16 cellular contexts compared by ENCODE assay signal in genomic region chr17:4740584-4740983, GRCh38. TPM values are rescaled to one million over a fixed set of nuclear protein-coding genes. Genes with fewer than 3 reads are reported as not detected.
DNase-seq lines count a peak whose midpoint lies in the region; ATAC-seq and TF ChIP-seq lines count a peak whose summit lies in the region.
"Had no signal": no experiment of that assay in that cellular context is flagged by ENCODE, and none has a peak within 500 bp of the region (broad histone marks: within the 10 kb centered on the region; RNA-seq: fewer than 3 reads in every experiment).

No MANE protein-coding gene starts in this region.

- TF ChIP-seq CTCF in MCF 10A (IDR thresholded peaks at IDR 0.05; ENCODE audit: unreplicated experiment) (no peak), mammary epithelial cell (conservative IDR thresholded peaks at IDR 0.05 in 1 of 2, IDR thresholded peaks at IDR 0.05 in 1 of 2; ENCODE audit: extremely low read depth in 1 of 2, insufficient read depth in 1 of 2, low read depth in 1 of 2, low read length in 2 of 2) (no peak)

- H3K4me1 Mint-ChIP-seq in MCF 10A (ENCODE audit: insufficient read depth, unreplicated experiment) (peaks cover 24% of the 10 kb centered on the region), naive B cell (peaks cover 27 to 33% (median 33%) of the 10 kb centered on the region in 3 donors)
- H3K4me1 Mint-ChIP-seq in activated T-helper 2 cell treated with anti-CD3 and anti-CD28 coated beads, Interferon-gamma antibody, Interleukin-2, Interleukin-4, amounts not matched to agents 10 μg/mL and 5 μg/mL and 100 μg/mL, durations not matched to agents 14 hours and 24 hours and 36 hours (ENCODE audit: low read depth), result peaks cover 19% of the 10 kb centered on the region

- no peak overlapping the region for H2AFZ ChIP-seq in mammary epithelial cell (ENCODE audit: low read depth, low read length)

- H3K9me3 Mint-ChIP-seq in MCF 10A (ENCODE audit: unreplicated experiment), result no peaks in the 10 kb centered on the region
- no peaks in the 10 kb centered on the region for H3K9me3 Mint-ChIP-seq in activated T-helper 2 cell treated with anti-CD3 and anti-CD28 coated beads, Interferon-gamma antibody, Interleukin-2, Interleukin-4, amounts not matched to agents 10 μg/mL and 5 μg/mL and 100 μg/mL, durations not matched to agents 14 hours and 24 hours and 36 hours
- H3K9me3 Mint-ChIP-seq in naive B cell, result no peaks in the 10 kb centered on the region

- H3K4me2 ChIP-seq in mammary epithelial cell (ENCODE audit: insufficient read depth, low read depth, low read length), result no peak overlapping the region

- intact Hi-C loops in MCF 10A (cut with micrococcal nuclease) (no loop called here), mammary epithelial cell (cut with micrococcal nuclease) (no loop called here)
- intact Hi-C loops in activated T-helper 2 cell treated with anti-CD3 and anti-CD28 coated beads, Interferon-gamma antibody, Interleukin-2, Interleukin-4, amounts not matched to agents 10 μg/mL and 5 μg/mL and 100 μg/mL, durations not matched to agents 14 hours and 24 hours and 36 hours (cut with micrococcal nuclease), result no loop called here

- no peak overlapping the region for H3K4me3 ChIP-seq in mammary epithelial cell (replicated peaks in 1 of 3; ENCODE audit: insufficient read depth in 1 of 3, low read depth in 2 of 3, low read length in 3 of 3)

- H3K9me3 ChIP-seq in mammary epithelial cell (replicated peaks; ENCODE audit: insufficient read depth, low read length), result no peaks in the 10 kb centered on the region
- H3K9me3 ChIP-seq: Peyer's patch had no signal

- dilution Hi-C loops in mammary epithelial cell (cut with HindIII; ENCODE audit: low sequenced_read_pairs), result no loop called here

- in situ Hi-C loops in mammary epithelial cell (cut with MboI; ENCODE audit: low sequenced_read_pairs in 2 of 2), result no loop called here

- H3K36me3 ChIP-seq in mammary epithelial cell (ENCODE audit: insufficient read depth, low read length), result no peaks in the 10 kb centered on the region
- H3K36me3 ChIP-seq: Peyer's patch had no signal

- H3K27ac ChIP-seq in mammary epithelial cell (ENCODE audit: insufficient read depth, low read depth, low read length), result no peak overlapping the region

- BruUV-seq in MCF 10A (replicated peaks; lab: Mats Ljungman, UMichigan) (no TSS peak), mammary epithelial cell (replicated peaks; lab: Mats Ljungman, UMichigan) (no TSS peak)

- 97% methylated on average over 6 of the region's 8 CpGs for WGBS in mammary epithelial cell (ENCODE audit: low coverage, missing lambda C conversion rate)

- DNase-seq in MCF 10A (ENCODE audit: unreplicated experiment), result no peak
- DNase-seq in mammary epithelial cell, result no peak
- DNase-seq in activated T-helper 2 cell treated with anti-CD3 and anti-CD28 coated beads, Interferon-gamma antibody, Interleukin-2, Interleukin-4, amounts not matched to agents 10 μg/mL and 5 μg/mL and 100 μg/mL, durations not matched to agents 14 hours and 24 hours and 36 hours (ENCODE audit: low spot score), result no peak
- no peak for DNase-seq in naive B cell
- no peak for DNase-seq in NCI-H82 treated with DMSO at 0.1 percent for 48 hours (lab: John Stamatoyannopoulos, UW; ENCODE audit: unreplicated experiment)
- DNase-seq in GOT3 (lab: John Stamatoyannopoulos, UW), result no peak
- no peak for DNase-seq in germinal center (ENCODE audit: low spot score)
- DNase-seq: activated CD4-positive, alpha-beta T cell treated with anti-CD3 and anti-CD28 coated beads, Interleukin-2, amount 50 U/mL, for 1 hour; DMS53; NCI-H187; NCI-H524 treated with DMSO at 0.1 percent for 48 hours; Peyer's patch; stimulated activated CD4-positive, alpha-beta T cell treated with anti-CD3 and anti-CD28 coated beads, Interleukin-12 subunit alpha, Interleukin-12 subunit beta, amount 100 ng/mL, for 4 hours had no signal

- H3K36me3 Mint-ChIP-seq in MCF 10A (ENCODE audit: insufficient read depth, unreplicated experiment) (no peaks in the 10 kb centered on the region), naive B cell (no peaks in the 10 kb centered on the region)
- H3K36me3 Mint-ChIP-seq in activated T-helper 2 cell treated with anti-CD3 and anti-CD28 coated beads, Interferon-gamma antibody, Interleukin-2, Interleukin-4, amounts not matched to agents 10 μg/mL and 5 μg/mL and 100 μg/mL, durations not matched to agents 14 hours and 24 hours and 36 hours (ENCODE audit: low read depth), result peaks cover 3% of the 10 kb centered on the region

- POLR2A ChIA-PET in MCF 10A (lab: Yijun Ruan, JAX), result interaction anchor here (0.7 to 1.2 kb wide), 2 partner anchors 23 to 49 kb away, joined by 3 to 5 read pairs; no protein-coding TSS in a partner anchor

- peaks cover 18% of the 10 kb centered on the region for H3K4me1 ChIP-seq in mammary epithelial cell (ENCODE audit: insufficient read depth, low read length)

- H3K4me3 Mint-ChIP-seq in MCF 10A (ENCODE audit: unreplicated experiment) (peak overlapping the region; percentile 73), naive B cell (peak overlapping the region in 7 of 8 donors; percentile 77 to 92 (median 85))
- peak overlapping the region; percentile 83 for H3K4me3 Mint-ChIP-seq in activated T-helper 2 cell treated with anti-CD3 and anti-CD28 coated beads, Interferon-gamma antibody, Interleukin-2, Interleukin-4, amounts not matched to agents 10 μg/mL and 5 μg/mL and 100 μg/mL, durations not matched to agents 14 hours and 24 hours and 36 hours (ENCODE audit: low read depth)

- CTCF ChIA-PET in MCF 10A (lab: Yijun Ruan, JAX) (interaction anchor here (0.6 kb wide), 1 partner anchor 80 kb away, joined by 5 read pairs; no protein-coding TSS in a partner anchor), mammary epithelial cell (lab: Charles Lee; ENCODE audit: low non-redundant PET) (no interaction called here)

- no peaks in the 10 kb centered on the region for H4K20me1 ChIP-seq in mammary epithelial cell (ENCODE audit: insufficient read depth, low read length)

- H3K79me2 ChIP-seq in mammary epithelial cell (ENCODE audit: insufficient read depth, low read length), result no peaks in the 10 kb centered on the region

- no peaks in the 10 kb centered on the region for H3K27me3 ChIP-seq in mammary epithelial cell (ENCODE audit: insufficient read depth, low read length)

- ATAC-seq in naive B cell (ENCODE audit: low read depth in 2 of 2), result no peak
- no peak for ATAC-seq in GM21526 (IDR thresholded peaks at IDR 0.05; ENCODE audit: low FRiP score, unreplicated experiment)

- no peaks in the 10 kb centered on the region for H3K27me3 Mint-ChIP-seq in MCF 10A (ENCODE audit: insufficient read depth, unreplicated experiment)
- peaks cover 40% of the 10 kb centered on the region for H3K27me3 Mint-ChIP-seq in activated T-helper 2 cell treated with anti-CD3 and anti-CD28 coated beads, Interferon-gamma antibody, Interleukin-2, Interleukin-4, amounts not matched to agents 10 μg/mL and 5 μg/mL and 100 μg/mL, durations not matched to agents 14 hours and 24 hours and 36 hours (ENCODE audit: low read depth)
- H3K27me3 Mint-ChIP-seq in naive B cell, result peaks cover 6 to 43% (median 37%) of the 10 kb centered on the region in 3 donors

- H3K27ac Mint-ChIP-seq in MCF 10A (ENCODE audit: low read depth, unreplicated experiment), result peak overlapping the region; percentile 40
- H3K27ac Mint-ChIP-seq in activated T-helper 2 cell treated with anti-CD3 and anti-CD28 coated beads, Interferon-gamma antibody, Interleukin-2, Interleukin-4, amounts not matched to agents 10 μg/mL and 5 μg/mL and 100 μg/mL, durations not matched to agents 14 hours and 24 hours and 36 hours, result peak overlapping the region; percentile 23
- H3K27ac Mint-ChIP-seq in naive B cell, result peak overlapping the region in 5 of 6 donors; percentile 57 to 99 (median 90)

- H3K9ac ChIP-seq in mammary epithelial cell (ENCODE audit: insufficient read depth, low read length), result no peak overlapping the region

RNA-seq across cellular contexts. Expression of gene CXCL16, which starts 0.9 kb away (rescaled TPM):
- total RNA-seq in MCF 10A (2022) (16.7 and 20.6 TPM in 2 replicates), mammary epithelial cell (10 to 100 TPM; 12.7 to 20.2 TPM)
- polyA plus RNA-seq in mammary epithelial cell (13.1 TPM), naive B cell (ENCODE audit: low read depth in 6 of 6) (10 to 100 TPM; 12.2 to 19.8 (median 18.4) TPM)
- polyA minus RNA-seq in mammary epithelial cell, result 57.9 TPM
- total RNA-seq in activated T-helper 2 cell treated with anti-CD3 and anti-CD28 coated beads, Interferon-gamma antibody, Interleukin-2, Interleukin-4, amounts not matched to agents 10 μg/mL and 5 μg/mL and 100 μg/mL, durations not matched to agents 14 hours and 24 hours and 36 hours, result 1.8 and 2.3 TPM in 2 replicates

RNA-seq across cellular contexts. Expression of gene ZMYND15, which starts 1.0 kb away (rescaled TPM):
- total RNA-seq in MCF 10A (2022) (1.3 and 1.8 TPM in 2 replicates), mammary epithelial cell (under 1 TPM; 0.33 to 0.52 TPM)
- polyA plus RNA-seq in mammary epithelial cell (0.24 TPM), naive B cell (ENCODE audit: low read depth in 6 of 6) (under 1 TPM in 1 of 6 donors, not detected in 5; 0.40 TPM)
- polyA minus RNA-seq in mammary epithelial cell, result not detected
- 0.09 TPM in 1 of 2 replicates, not detected in the other for total RNA-seq in activated T-helper 2 cell treated with anti-CD3 and anti-CD28 coated beads, Interferon-gamma antibody, Interleukin-2, Interleukin-4, amounts not matched to agents 10 μg/mL and 5 μg/mL and 100 μg/mL, durations not matched to agents 14 hours and 24 hours and 36 hours
- total RNA-seq: temporal lobe had no signal

RNA-seq across cellular contexts. Expression of gene MED11, which starts 9.4 kb away (rescaled TPM):
- total RNA-seq in MCF 10A (2022) (15.2 and 15.8 TPM in 2 replicates), mammary epithelial cell (10 to 100 TPM; 12.7 to 16.4 TPM)
- polyA plus RNA-seq in mammary epithelial cell (53.3 TPM), naive B cell (ENCODE audit: low read depth in 6 of 6) (10 to 100 TPM; 20.1 to 63.4 (median 48.3) TPM)
- 24.2 TPM for polyA minus RNA-seq in mammary epithelial cell
- 24.0 and 24.9 TPM in 2 replicates for total RNA-seq in activated T-helper 2 cell treated with anti-CD3 and anti-CD28 coated beads, Interferon-gamma antibody, Interleukin-2, Interleukin-4, amounts not matched to agents 10 μg/mL and 5 μg/mL and 100 μg/mL, durations not matched to agents 14 hours and 24 hours and 36 hours

RNA-seq across cellular contexts. Expression of gene ARRB2, which starts 30.2 kb away (rescaled TPM):
- total RNA-seq in MCF 10A (2022) (20.7 and 25.1 TPM in 2 replicates), mammary epithelial cell (10 to 100 TPM in 1 of 2 donors, 1 to 10 TPM in 1; 3.5 to 14.4 TPM)
- polyA plus RNA-seq in mammary epithelial cell (14.6 TPM), naive B cell (ENCODE audit: low read depth in 6 of 6) (10 to 100 TPM; 12.1 to 23.7 (median 14.9) TPM)
- 23.4 TPM for polyA minus RNA-seq in mammary epithelial cell
- 226 and 231 TPM in 2 replicates for total RNA-seq in activated T-helper 2 cell treated with anti-CD3 and anti-CD28 coated beads, Interferon-gamma antibody, Interleukin-2, Interleukin-4, amounts not matched to agents 10 μg/mL and 5 μg/mL and 100 μg/mL, durations not matched to agents 14 hours and 24 hours and 36 hours

RNA-seq across cellular contexts. Expression of gene TM4SF5, which starts 31.1 kb away (rescaled TPM):
- total RNA-seq in MCF 10A (2022) (not detected in 2 replicates), mammary epithelial cell (not detected)
- polyA plus RNA-seq in mammary epithelial cell (not detected), naive B cell (ENCODE audit: low read depth in 6 of 6) (not detected)
- polyA minus RNA-seq in mammary epithelial cell, result not detected
- total RNA-seq in activated T-helper 2 cell treated with anti-CD3 and anti-CD28 coated beads, Interferon-gamma antibody, Interleukin-2, Interleukin-4, amounts not matched to agents 10 μg/mL and 5 μg/mL and 100 μg/mL, durations not matched to agents 14 hours and 24 hours and 36 hours, result not detected in 2 replicates
- total RNA-seq: lung, temporal lobe had no signal
- polyA plus RNA-seq: lung had no signal

Comparison
In these comparisons a context has a peak if more than half of its experiments do, and no peak if none do; other contexts are left out.
1. H3K27ac Mint-ChIP-seq: peak in every context shown above with its lines; median percentile 90 in naive B cell; 40 in MCF 10A; 23 in activated T-helper 2 cell treated with anti-CD3 and anti-CD28 coated beads, Interferon-gamma antibody, Interleukin-2, Interleukin-4, amounts not matched to agents 10 μg/mL and 5 μg/mL and 100 μg/mL, durations not matched to agents 14 hours and 24 hours and 36 hours.